In the genomic region with DNA sequence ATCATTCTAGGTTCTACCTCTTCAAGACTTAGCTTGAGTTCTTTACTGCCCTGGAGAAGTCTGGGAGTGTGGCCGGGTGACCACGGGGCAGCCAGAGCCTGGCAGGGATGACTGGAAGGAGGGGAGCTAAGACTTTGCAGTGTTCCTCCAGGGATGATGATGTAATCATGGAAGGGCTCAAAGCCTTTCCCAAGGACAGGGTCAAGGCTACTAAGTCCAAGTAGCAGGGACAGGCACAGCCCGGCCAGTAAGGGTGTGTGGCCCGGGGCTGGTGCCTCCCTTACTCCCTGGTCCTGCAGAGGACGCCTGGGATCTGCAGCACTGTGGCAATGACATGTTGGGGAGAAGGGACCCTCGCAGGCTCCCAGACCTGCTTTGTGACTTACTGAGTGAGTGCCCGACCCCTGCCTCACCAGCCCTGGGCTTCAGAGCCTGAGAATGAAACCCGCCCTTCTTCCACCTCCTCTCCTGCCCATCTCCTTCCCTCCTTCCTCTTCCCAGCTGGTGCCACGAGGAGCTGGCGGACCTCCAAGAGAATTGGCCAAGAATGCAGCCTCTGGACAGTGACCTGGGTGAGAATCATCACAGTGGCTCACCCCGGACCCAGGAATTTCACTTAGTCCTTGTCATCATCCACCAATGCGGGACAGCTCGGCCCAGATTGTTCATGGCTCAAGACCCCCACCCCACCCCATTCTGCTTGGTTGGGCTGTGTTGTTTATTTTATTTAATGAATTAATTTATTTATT, we compare ENCODE assay signal across 25 cellular contexts. TPM values are rescaled to one million over a fixed set of nuclear protein-coding genes. Genes with fewer than 3 reads are reported as not detected.
DNase-seq lines count a peak whose midpoint lies in the region; ATAC-seq, FAIRE-seq and TF ChIP-seq lines count a peak whose summit lies in the region.
"Had no signal": no experiment of that assay in that cellular context is flagged by ENCODE, and none has a peak within 500 bp of the region (broad histone marks: within the 10 kb centered on the region; RNA-seq: fewer than 3 reads in every experiment).

No MANE protein-coding gene starts in this region.

- peak in 1 of 2 experiments; percentile 15; a peak in 2 of 6 replicates for ATAC-seq in A549
- ATAC-seq in right lobe of liver, result peak in 1 of 4 donors; percentile 21
- ATAC-seq: left lung had no signal

- no peaks in the 10 kb centered on the region for H3K27me3 ChIP-seq in right lobe of liver
- H3K27me3 ChIP-seq: upper lobe of left lung had no signal

- no peak overlapping the region for H3K4me3 Mint-ChIP-seq in osteocyte (ENCODE audit: unreplicated experiment)
- H3K4me3 Mint-ChIP-seq: activated B cell treated with CpG ODN at 0.5 μM for 24 hours; activated CD4-positive, alpha-beta memory T cell treated with anti-CD3 and anti-CD28 coated beads, Interleukin-2, amount 10 ng/mL, durations not matched to agents 7 days and 5 days; activated naive CD4-positive, alpha-beta T cell treated with anti-CD3 and anti-CD28 coated beads, Interleukin-2, amount 50 U/mL, for 24 hours; activated T-cell treated with anti-CD3 and anti-CD28 coated beads, Interleukin-2, amount 50 U/mL, for 24 hours; brain; CD4-positive, alpha-beta memory T cell; dendritic cell treated with granulocyte-macrophage colony-stimulating factor and Interleukin-4, amounts not matched to agents 40 ng/mL and 50 ng/mL, for 4 days had no signal

- no peak overlapping the region for H3K27ac Mint-ChIP-seq in osteocyte (ENCODE audit: unreplicated experiment)
- H3K27ac Mint-ChIP-seq: activated B cell treated with CpG ODN at 0.5 μM for 24 hours; activated CD4-positive, alpha-beta memory T cell treated with anti-CD3 and anti-CD28 coated beads, Interleukin-2, amount 10 ng/mL, durations not matched to agents 7 days and 5 days; activated naive CD4-positive, alpha-beta T cell treated with anti-CD3 and anti-CD28 coated beads, Interleukin-2, amount 50 U/mL, for 24 hours; activated T-cell treated with anti-CD3 and anti-CD28 coated beads, Interleukin-2, amount 50 U/mL, for 24 hours; CD4-positive, alpha-beta memory T cell; dendritic cell treated with granulocyte-macrophage colony-stimulating factor and Interleukin-4, amounts not matched to agents 40 ng/mL and 50 ng/mL, for 4 days had no signal

- TF ChIP-seq RAD21 in A549 (conservative IDR thresholded peaks at IDR 0.05 in 1 of 2, IDR thresholded peaks at IDR 0.05 in 1 of 2), result no peak

- H3K4me1 Mint-ChIP-seq in osteocyte (ENCODE audit: unreplicated experiment), result peaks cover 29% of the 10 kb centered on the region
- H3K4me1 Mint-ChIP-seq: activated B cell treated with CpG ODN at 0.5 μM for 24 hours; activated CD4-positive, alpha-beta memory T cell treated with anti-CD3 and anti-CD28 coated beads, Interleukin-2, amount 10 ng/mL, durations not matched to agents 7 days and 5 days; activated naive CD4-positive, alpha-beta T cell treated with anti-CD3 and anti-CD28 coated beads, Interleukin-2, amount 50 U/mL, for 24 hours; CD4-positive, alpha-beta memory T cell had no signal

- CTCF ChIA-PET in A549 (lab: Yijun Ruan, JAX), result interaction anchor here (0.9 to 7.3 kb wide), 7 partner anchors 12 to 353 kb away, joined by 3 to 137 read pairs (median 6); a partner anchor contains a TSS

- TF ChIP-seq CTCF in A549 (IDR thresholded peaks at IDR 0.05) (no peak), right lobe of liver (IDR thresholded peaks at IDR 0.05) (no peak), osteocyte (IDR thresholded peaks at IDR 0.05) (no peak)

- peaks cover 37% of the 10 kb centered on the region for H3K4me1 ChIP-seq in A549
- no peaks in the 10 kb centered on the region for H3K4me1 ChIP-seq in right lobe of liver
- H3K4me1 ChIP-seq: left lung had no signal

- intact Hi-C loops in right lobe of liver (cut with DNase I), result no loop called here

- H3K4me3 ChIP-seq in A549, result no peak overlapping the region
- no peak overlapping the region for H3K4me3 ChIP-seq in right lobe of liver
- H3K4me3 ChIP-seq: left lung, stomach, upper lobe of left lung had no signal

- TF ChIP-seq EP300 in A549 (IDR thresholded peaks at IDR 0.05), result no peak

- POLR2A ChIA-PET in A549 (lab: Yijun Ruan, JAX), result no interaction called here

- H3K27me3 Mint-ChIP-seq in osteocyte (ENCODE audit: unreplicated experiment), result peaks cover 4% of the 10 kb centered on the region

- H3K27ac ChIP-seq in A549, result peak overlapping the region in 1 of 2 experiments; percentile 49; a peak in 4 of 6 replicates
- no peak overlapping the region for H3K27ac ChIP-seq in right lobe of liver
- H3K27ac ChIP-seq: left lung, stomach, upper lobe of left lung had no signal

- WGBS in A549 (ENCODE audit: missing lambda C conversion rate), result 55% methylated on average over 13 of the region's 13 CpGs
- WGBS in right lobe of liver (ENCODE audit: insufficient coverage, low coverage, low lambda C conversion rate, missing lambda C conversion rate), result 57% methylated on average over 8 of the region's 13 CpGs

- TF ChIP-seq POLR2A in A549 (IDR thresholded peaks at IDR 0.05; ENCODE audit: low read length), result no peak; the same call in 1 of the 2 replicates
- no peak for TF ChIP-seq POLR2A in H54 (IDR thresholded peaks at IDR 0.05; ENCODE audit: low read depth, low read length)
- no peak for TF ChIP-seq POLR2A in right lobe of liver (IDR thresholded peaks at IDR 0.05)

- DNase-seq in A549 (ENCODE audit: low read depth in 1 of 2, low spot score in 1 of 2) (peak in 1 of 2 experiments; percentile 38), H54 (ENCODE audit: insufficient read length, low spot score) (peak; percentile 49), RPMI7951 (ENCODE audit: low read depth) (peak; percentile 72), right lobe of liver (peak in 2 of 3 donors; percentile 29 to 51), DMS114 treated with DMSO at 0.1 percent for 48 hours (lab: John Stamatoyannopoulos, UW; ENCODE audit: unreplicated experiment) (no peak), osteocyte (ENCODE audit: extremely low spot score, unreplicated experiment) (no peak), anterior cingulate cortex (lab: John Stamatoyannopoulos, UW) (no peak), NCI-H510A treated with DMSO at 0.1 percent for 48 hours (lab: John Stamatoyannopoulos, UW) (no peak)
- DNase-seq: activated B cell treated with CpG ODN at 0.5 μM for 24 hours; activated CD4-positive, alpha-beta memory T cell treated with anti-CD3 and anti-CD28 coated beads, Interleukin-2, amount 10 ng/mL, durations not matched to agents 7 days and 5 days; activated T-cell treated with anti-CD3 and anti-CD28 coated beads, Interleukin-2, amount 50 U/mL, for 24 hours; CD4-positive, alpha-beta memory T cell; DMS79 treated with DMSO at 0.1 percent for 48 hours; H9; left lung; NCI-H1694 treated with DMSO at 0.1 percent for 48 hours; NCI-H345; stimulated activated CD4-positive, alpha-beta T cell treated with anti-CD3 and anti-CD28 coated beads, Interleukin-2, amount 100 ng/mL, for 48 hours; stomach; upper lobe of left lung had no signal

- H3K9me3 Mint-ChIP-seq in osteocyte (ENCODE audit: unreplicated experiment), result no peaks in the 10 kb centered on the region
- H3K9me3 Mint-ChIP-seq: activated CD4-positive, alpha-beta memory T cell treated with anti-CD3 and anti-CD28 coated beads, Interleukin-2, amount 10 ng/mL, durations not matched to agents 7 days and 5 days; activated naive CD4-positive, alpha-beta T cell treated with anti-CD3 and anti-CD28 coated beads, Interleukin-2, amount 50 U/mL, for 24 hours; activated T-cell treated with anti-CD3 and anti-CD28 coated beads, Interleukin-2, amount 50 U/mL, for 24 hours; dendritic cell treated with granulocyte-macrophage colony-stimulating factor and Interleukin-4, amounts not matched to agents 40 ng/mL and 50 ng/mL, for 4 days; H9 had no signal

- no peaks in the 10 kb centered on the region for H3K36me3 Mint-ChIP-seq in osteocyte (ENCODE audit: unreplicated experiment)
- H3K36me3 Mint-ChIP-seq: activated naive CD4-positive, alpha-beta T cell treated with anti-CD3 and anti-CD28 coated beads, Interleukin-2, amount 50 U/mL, for 24 hours; brain; CD4-positive, alpha-beta memory T cell had no signal

- FAIRE-seq in A549 (lab: Jason Lieb, UNC), result no peak
- no peak for FAIRE-seq in H54 (lab: Jason Lieb, UNC)
- FAIRE-seq: endothelial cell of umbilical vein had no signal

- no peaks in the 10 kb centered on the region for H3K36me3 ChIP-seq in right lobe of liver
- H3K36me3 ChIP-seq: left lung, stomach, upper lobe of left lung had no signal

- H3K4me2 ChIP-seq in A549, result peak overlapping the region; percentile 33

- no peaks in the 10 kb centered on the region for H3K9me3 ChIP-seq in A549
- H3K9me3 ChIP-seq in right lobe of liver, result no peaks in the 10 kb centered on the region
- H3K9me3 ChIP-seq: left lung, stomach, upper lobe of left lung had no signal

TF ChIP-seq in A549, 52 proteins besides CTCF, POLR2A, EP300 and RAD21:
- no peak for TF ChIP-seq CHD2 (IDR thresholded peaks at IDR 0.05; ENCODE audit: low read length, partially characterized antibody)
- peak in 1 of 2 experiments; percentile 23; a peak in 1 of 4 replicates for TF ChIP-seq CEBPB (IDR thresholded peaks at IDR 0.05)
- TF ChIP-seq KDM5A (IDR thresholded peaks at IDR 0.05), result no peak
- no peak for TF ChIP-seq ESRRA (IDR thresholded peaks at IDR 0.05; ENCODE audit: borderline replicate concordance, low read length)

RNA-seq across cellular contexts. Expression of a gene that starts 15.6 kb away (rescaled TPM):
- 68.1 and 73.1 TPM in 2 replicates for polyA plus RNA-seq in A549 (2011; rRNA removed)
- polyA plus RNA-seq in A549 (2012; cell fraction: cytosol; rRNA removed), result 110 and 145 TPM in 2 replicates
- 217 and 308 TPM in 2 replicates for polyA plus RNA-seq in A549 (2012; cell fraction: nucleus; rRNA removed)
- polyA plus RNA-seq in A549 (2017; fragmentation: RNase III; extraction: RNeasy Plus Mini Kit Qiagen cat#74134 plus additional on column Dnase treatment), result 98.5 to 112 TPM (median 111 TPM) in 3 replicates
- polyA minus RNA-seq in A549 (2011; rRNA and poly(A)+ RNA removed), result 45.7 and 49.4 TPM in 2 replicates
- 12.5 and 22.1 TPM in 2 replicates for total RNA-seq in RPMI7951 (2014; rRNA removed; shearing (Covaris generic))
- total RNA-seq in right lobe of liver, result 10 to 100 TPM; 19.9 to 57.9 (median 36.7) TPM
- 41.3 and 44.9 TPM in 2 replicates for total RNA-seq in osteocyte
- total RNA-seq: activated B cell treated with CpG ODN at 0.5 μM for 24 hours; CD4-positive, alpha-beta memory T cell; T-helper 1 cell treated with Interleukin-12 subunit alpha and Interleukin-12 subunit beta and Interleukin-4 antibody, amounts not matched to agents 30 ng/mL and 1 ng/mL, for 36 hours had no signal
- polyA plus RNA-seq: CD4-positive, alpha-beta memory T cell had no signal

RNA-seq across cellular contexts. Expression of a gene that starts 41.2 kb away (rescaled TPM):
- 13.4 and 15.2 TPM in 2 replicates for polyA plus RNA-seq in A549 (2011; rRNA removed)
- polyA plus RNA-seq in A549 (2012; cell fraction: cytosol; rRNA removed), result 13.6 and 15.7 TPM in 2 replicates
- 8.4 and 11.9 TPM in 2 replicates for polyA plus RNA-seq in A549 (2012; cell fraction: nucleus; rRNA removed)
- 12.5 to 17.5 TPM (median 14.2 TPM) in 3 replicates for polyA plus RNA-seq in A549 (2017; fragmentation: RNase III; extraction: RNeasy Plus Mini Kit Qiagen cat#74134 plus additional on column Dnase treatment)
- polyA minus RNA-seq in A549 (2011; rRNA and poly(A)+ RNA removed), result 24.7 and 26.9 TPM in 2 replicates
- 0.10 TPM in 1 of 2 replicates, not detected in the other for total RNA-seq in RPMI7951 (2014; rRNA removed; shearing (Covaris generic))
- total RNA-seq in right lobe of liver, result 10 to 100 TPM in 1 of 6 experiments, 1 to 10 TPM in 5; 3.7 to 15.5 (median 7.6) TPM
- total RNA-seq in osteocyte, result 4.4 and 6.0 TPM in 2 replicates
- total RNA-seq: T-helper 1 cell treated with Interleukin-12 subunit alpha and Interleukin-12 subunit beta and Interleukin-4 antibody, amounts not matched to agents 30 ng/mL and 1 ng/mL, for 36 hours had no signal

Comparison
In these comparisons a context has a peak if more than half of its experiments do, and no peak if none do; other contexts are left out.
1. DNase-seq: peak in H54 (single experiment), RPMI7951 (single experiment) and right lobe of liver (2 of 3); none in DMS114 treated with DMSO at 0.1 percent for 48 hours (single experiment), osteocyte (single experiment), anterior cingulate cortex (0 of 58) and NCI-H510A treated with DMSO at 0.1 percent for 48 hours (single experiment).